8 cellular contexts compared by ENCODE assay signal in genomic region chr12:54394281-54394719, GRCh38. TPM values are rescaled to one million over a fixed set of nuclear protein-coding genes. Genes with fewer than 3 reads are reported as not detected.
DNase-seq lines count a peak whose midpoint lies in the region; ATAC-seq and TF ChIP-seq lines count a peak whose summit lies in the region.

No MANE protein-coding gene starts in this region.

- no peak overlapping the region for H3K27ac ChIP-seq in DND-41 (ENCODE audit: low read length)
- no peak overlapping the region for H3K27ac ChIP-seq in PC-9

- H3K36me3 Mint-ChIP-seq in MCF 10A (ENCODE audit: insufficient read depth, unreplicated experiment) = peaks cover 51% of the 10 kb centered on the region

- H4K20me1 ChIP-seq in DND-41 (ENCODE audit: insufficient read depth, low read length) (no peaks in the 10 kb centered on the region), PC-9 (ENCODE audit: insufficient read depth) (no peaks in the 10 kb centered on the region; the same call in 1 of the 2 replicates)

- no peak overlapping the region for H3K4me3 ChIP-seq in DND-41 (ENCODE audit: low read depth in 1 of 2, low read length in 2 of 2)
- no peak overlapping the region for H3K4me3 ChIP-seq in PC-9

- H3K4me1 Mint-ChIP-seq in MCF 10A (ENCODE audit: insufficient read depth, unreplicated experiment) = peaks cover 29% of the 10 kb centered on the region

- intact Hi-C loops in PC-9 (cut with micrococcal nuclease; ENCODE audit: unreplicated experiment) = no loop called here
- intact Hi-C loops in MCF 10A (cut with micrococcal nuclease) = loop anchor here (1.0 kb wide), 2 partner anchors 15 to 24 kb away; no protein-coding TSS in a partner anchor

- no peaks in the 10 kb centered on the region; the same call in 1 of the 2 replicates for H3F3A ChIP-seq in PC-9 (ENCODE audit: insufficient read depth, low read depth)

- DNase-seq in DND-41 (peak; percentile 58), HuH-7 (ENCODE audit: low spot score) (peak; percentile 62), PC-9 (peak in 1 of 2 experiments; percentile 43), MCF 10A (ENCODE audit: unreplicated experiment) (peak; percentile 75), kidney tubule cell (ENCODE audit: low spot score) (peak; percentile 59), superior temporal gyrus (ENCODE audit: extremely low spot score) (peak; percentile 90)

- H3K79me2 ChIP-seq in DND-41 (ENCODE audit: insufficient read depth, low read length) = no peaks in the 10 kb centered on the region
- no peaks in the 10 kb centered on the region for H3K79me2 ChIP-seq in PC-9 (ENCODE audit: low read depth)

- POLR2A ChIA-PET in PC-9 (lab: Charles Lee; ENCODE audit: unreplicated experiment) (no interaction called here), MCF 10A (lab: Yijun Ruan, JAX) (interaction anchor here (0.9 to 1.9 kb wide), 2 partner anchors 15 to 24 kb away, joined by 3 to 5 read pairs; no protein-coding TSS in a partner anchor)

- TF ChIP-seq CTCF in DND-41 (IDR thresholded peaks at IDR 0.05; ENCODE audit: borderline replicate concordance, extremely low read depth, low read length, poor library complexity, severe bottlenecking) (peak; percentile 84), PC-9 (conservative IDR thresholded peaks at IDR 0.05) (peak; percentile 82), MCF 10A (IDR thresholded peaks at IDR 0.05; ENCODE audit: unreplicated experiment) (peak; percentile 62)

- no peaks in the 10 kb centered on the region for H3K27me3 ChIP-seq in DND-41 (ENCODE audit: insufficient read depth, low read length, poor library complexity)
- no peaks in the 10 kb centered on the region for H3K27me3 ChIP-seq in PC-9 (ENCODE audit: insufficient read depth, low read depth)

- no TSS peak for BruUV-seq in PC-9 (replicated peaks; lab: Mats Ljungman, UMichigan)
- BruUV-seq in MCF 10A (replicated peaks; lab: Mats Ljungman, UMichigan) = no TSS peak

- H3K9me2 ChIP-seq in PC-9 (ENCODE audit: insufficient read depth) = no peaks in the 10 kb centered on the region

- H2AFZ ChIP-seq in DND-41 (ENCODE audit: low read depth, low read length) (no peak overlapping the region), PC-9 (no peak overlapping the region)

- H3K9ac ChIP-seq in DND-41 (ENCODE audit: low read depth, low read length) = no peak overlapping the region

- H3K4me1 ChIP-seq in DND-41 (ENCODE audit: insufficient read depth, low read length) (no peaks in the 10 kb centered on the region), PC-9 (replicated peaks; ENCODE audit: insufficient read depth) (no peaks in the 10 kb centered on the region)

- H3K27ac Mint-ChIP-seq in MCF 10A (ENCODE audit: low read depth, unreplicated experiment) = no peak overlapping the region

- H3K4me2 ChIP-seq in DND-41 (ENCODE audit: insufficient read depth, low read length) (no peak overlapping the region), PC-9 (no peak overlapping the region)

- CTCF ChIA-PET in PC-9 (lab: Charles Lee) (interaction anchor here (0.6 to 1.3 kb wide), 5 partner anchors 15 to 169 kb away, joined by 3 to 18 read pairs (median 4); no protein-coding TSS in a partner anchor), MCF 10A (lab: Yijun Ruan, JAX) (interaction anchor here (1.0 to 4.1 kb wide), 9 partner anchors 10 to 100 kb away, joined by 3 to 80 read pairs (median 7); partner anchors contain the start of gene ZNF385A)

- peak; percentile 65 for ATAC-seq in DND-41 (ENCODE audit: insufficient read depth, low read depth)
- ATAC-seq in GM18517 (IDR thresholded peaks at IDR 0.05; ENCODE audit: unreplicated experiment) = no peak
- no peak for ATAC-seq in HG02588 (IDR thresholded peaks at IDR 0.05; ENCODE audit: unreplicated experiment)

- H3K36me3 ChIP-seq in DND-41 (ENCODE audit: insufficient read depth, low read length) (peaks cover 49% of the 10 kb centered on the region), PC-9 (ENCODE audit: low read depth) (no peaks in the 10 kb centered on the region)

- H3K27me3 Mint-ChIP-seq in MCF 10A (ENCODE audit: insufficient read depth, unreplicated experiment) = no peaks in the 10 kb centered on the region

- H3K9me3 ChIP-seq in DND-41 (ENCODE audit: insufficient read depth, low read length, severe bottlenecking) (no peaks in the 10 kb centered on the region), PC-9 (ENCODE audit: insufficient read depth, low read depth) (no peaks in the 10 kb centered on the region)

- no peaks in the 10 kb centered on the region for H3K9me3 Mint-ChIP-seq in MCF 10A (ENCODE audit: unreplicated experiment)

- H3K4me3 Mint-ChIP-seq in MCF 10A (ENCODE audit: unreplicated experiment) = no peak overlapping the region

RNA-seq across cellular contexts. Expression of gene ZNF385A, which starts 9.8 kb away (rescaled TPM):
- total RNA-seq in PC-9 (2021) (17.2 and 18.0 TPM in 2 replicates), MCF 10A (2022) (8.3 and 9.0 TPM in 2 replicates)

RNA-seq across cellular contexts. Expression of gene ITGA5, which starts 24.8 kb away (rescaled TPM):
- 26.7 and 28.4 TPM in 2 replicates for total RNA-seq in PC-9 (2021)
- total RNA-seq in MCF 10A (2022) = 110 and 184 TPM in 2 replicates

RNA-seq across cellular contexts. Expression of gene GPR84, which starts 30.0 kb away (rescaled TPM):
- total RNA-seq in PC-9 (2021) (not detected in 2 replicates), MCF 10A (2022) (0.17 TPM in 1 of 2 replicates, not detected in the other)
